Comparison of ENCODE assay signal across 8 cellular contexts in the genomic region with DNA sequence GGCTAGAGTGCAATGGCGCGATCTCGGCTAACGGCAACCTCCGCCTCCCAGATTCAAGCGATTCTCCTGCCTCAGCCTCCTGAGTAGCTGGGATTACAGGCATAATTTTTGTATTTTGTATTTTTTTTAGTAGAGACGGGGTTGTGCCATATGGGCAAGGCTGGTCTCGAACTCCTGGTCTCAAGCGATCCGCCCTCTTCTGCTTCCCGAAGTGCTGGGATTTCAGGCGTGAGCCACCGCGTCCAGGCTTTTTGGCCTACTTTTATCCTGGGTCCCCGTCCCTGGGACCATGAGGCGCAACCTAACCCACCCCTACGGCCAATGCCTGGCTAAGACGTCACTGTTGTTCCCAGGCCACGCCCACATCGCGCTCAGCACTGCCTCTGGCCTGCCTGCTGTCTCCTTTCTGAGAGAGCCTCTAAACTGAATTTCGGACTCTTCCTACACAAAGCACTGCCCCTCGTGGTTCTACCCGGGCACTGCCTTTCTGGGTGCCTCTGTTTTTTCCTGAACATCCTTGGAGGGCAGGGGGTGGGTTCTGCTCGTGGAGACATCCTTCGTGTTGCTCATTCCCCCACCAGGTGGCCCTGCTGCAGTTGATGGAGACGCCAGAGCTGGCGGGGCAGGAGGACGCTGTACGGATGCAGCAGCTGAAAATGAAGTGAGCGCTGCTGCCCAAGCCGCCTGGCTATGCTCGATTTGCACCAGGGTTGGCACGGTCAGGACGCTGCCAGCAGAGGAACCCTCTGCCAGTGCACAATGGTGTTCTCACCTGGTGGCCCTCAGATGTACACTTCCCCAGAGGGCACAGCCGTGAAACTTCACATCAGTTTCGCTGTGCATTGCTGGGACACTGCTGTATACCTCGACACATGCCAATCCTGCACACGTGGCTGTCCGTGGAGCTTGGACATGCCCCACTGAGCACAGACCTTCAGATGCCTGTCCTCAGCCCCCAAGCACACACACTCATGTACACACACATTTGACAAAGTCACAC. TPM values are rescaled to one million over a fixed set of nuclear protein-coding genes. Genes with fewer than 3 reads are reported as not detected.
DNase-seq lines count a peak whose midpoint lies in the region; ATAC-seq and TF ChIP-seq lines count a peak whose summit lies in the region.

No MANE protein-coding gene starts in this region.

- peaks cover 47% of the 10 kb centered on the region for H3K4me1 Mint-ChIP-seq in activated naive CD4-positive, alpha-beta T cell treated with anti-CD3 and anti-CD28 coated beads, Interleukin-2, amount 10 ng/mL, durations not matched to agents 7 days and 5 days
- peaks cover 19% of the 10 kb centered on the region for H3K4me1 Mint-ChIP-seq in chondrocyte (ENCODE audit: low read depth)

- H3K27ac Mint-ChIP-seq in activated naive CD4-positive, alpha-beta T cell treated with anti-CD3 and anti-CD28 coated beads, Interleukin-2, amount 10 ng/mL, durations not matched to agents 7 days and 5 days, result peak overlapping the region; percentile 82
- peak overlapping the region in 1 of 2 donors; percentile 87 for H3K27ac Mint-ChIP-seq in activated naive CD4-positive, alpha-beta T cell treated with anti-CD3 and anti-CD28 coated beads, Interleukin-2, amount 50 U/mL, for 72 hours
- H3K27ac Mint-ChIP-seq in chondrocyte (ENCODE audit: unreplicated experiment), result peak overlapping the region; percentile 90

- no peaks in the 10 kb centered on the region for H3K9me3 Mint-ChIP-seq in activated naive CD4-positive, alpha-beta T cell treated with anti-CD3 and anti-CD28 coated beads, Interleukin-2, amount 10 ng/mL, durations not matched to agents 7 days and 5 days
- no peaks in the 10 kb centered on the region for H3K9me3 Mint-ChIP-seq in activated naive CD4-positive, alpha-beta T cell treated with anti-CD3 and anti-CD28 coated beads, Interleukin-2, amount 50 U/mL, for 72 hours
- no peaks in the 10 kb centered on the region for H3K9me3 Mint-ChIP-seq in chondrocyte (ENCODE audit: low read depth)

- no peak for DNase-seq in activated naive CD4-positive, alpha-beta T cell treated with anti-CD3 and anti-CD28 coated beads, Interleukin-2, amount 10 ng/mL, durations not matched to agents 7 days and 5 days
- no peak for DNase-seq in activated naive CD4-positive, alpha-beta T cell treated with anti-CD3 and anti-CD28 coated beads, Interleukin-2, amount 50 U/mL, for 72 hours (ENCODE audit: low spot score in 2 of 2)
- DNase-seq in NCI-H82 treated with DMSO at 0.1 percent for 48 hours (lab: John Stamatoyannopoulos, UW; ENCODE audit: unreplicated experiment), result peak; percentile 97
- DNase-seq in chondrocyte (ENCODE audit: low spot score), result no peak
- DNase-seq in midbrain (lab: John Stamatoyannopoulos, UW), result peak; percentile 68
- DNase-seq in NCI-H2081 treated with DMSO at 0.1 percent for 48 hours (lab: John Stamatoyannopoulos, UW), result no peak

- peaks cover 15% of the 10 kb centered on the region for H3K36me3 Mint-ChIP-seq in activated naive CD4-positive, alpha-beta T cell treated with anti-CD3 and anti-CD28 coated beads, Interleukin-2, amount 10 ng/mL, durations not matched to agents 7 days and 5 days
- peaks cover 0 to 8% of the 10 kb centered on the region in 2 donors for H3K36me3 Mint-ChIP-seq in activated naive CD4-positive, alpha-beta T cell treated with anti-CD3 and anti-CD28 coated beads, Interleukin-2, amount 50 U/mL, for 72 hours
- H3K36me3 Mint-ChIP-seq in chondrocyte (ENCODE audit: low read depth), result no peaks in the 10 kb centered on the region

- CTCF ChIA-PET in activated naive CD4-positive, alpha-beta T cell treated with anti-CD3 and anti-CD28 coated beads, Interleukin-2, amount 10 ng/mL, durations not matched to agents 7 days and 5 days (lab: Charles Lee), result interaction anchor here (0.6 to 2.2 kb wide), 2 partner anchors 84 to 120 kb away, joined by 3 to 7 read pairs; no protein-coding TSS in a partner anchor

- peak; percentile 76 for TF ChIP-seq CTCF in chondrocyte (IDR thresholded peaks at IDR 0.05)

- no peak for ATAC-seq in activated naive CD4-positive, alpha-beta T cell treated with anti-CD3 and anti-CD28 coated beads, Interleukin-2, amount 50 U/mL, for 72 hours
- no peak for ATAC-seq in HG02759 (IDR thresholded peaks at IDR 0.05; ENCODE audit: unreplicated experiment)
- ATAC-seq in GM18870 (IDR thresholded peaks at IDR 0.05; ENCODE audit: unreplicated experiment), result no peak

- H3K27me3 Mint-ChIP-seq in activated naive CD4-positive, alpha-beta T cell treated with anti-CD3 and anti-CD28 coated beads, Interleukin-2, amount 10 ng/mL, durations not matched to agents 7 days and 5 days, result peaks cover 20% of the 10 kb centered on the region
- no peaks in the 10 kb centered on the region for H3K27me3 Mint-ChIP-seq in chondrocyte (ENCODE audit: low read depth)

- peak overlapping the region; percentile 77 for H3K4me3 Mint-ChIP-seq in activated naive CD4-positive, alpha-beta T cell treated with anti-CD3 and anti-CD28 coated beads, Interleukin-2, amount 10 ng/mL, durations not matched to agents 7 days and 5 days
- peak overlapping the region; percentile 80 for H3K4me3 Mint-ChIP-seq in chondrocyte (ENCODE audit: unreplicated experiment)

RNA-seq across cellular contexts. Expression of a gene that starts 2.0 kb away (rescaled TPM):
- 10 to 100 TPM; 25.2 to 64.0 TPM for total RNA-seq in activated naive CD4-positive, alpha-beta T cell treated with anti-CD3 and anti-CD28 coated beads, Interleukin-2, amount 50 U/mL, for 72 hours
- total RNA-seq in chondrocyte, result 46.9 to 89.0 TPM (median 54.1 TPM) in 3 replicates

RNA-seq across cellular contexts. Expression of a gene that starts 16.0 kb away (rescaled TPM):
- not detected for total RNA-seq in activated naive CD4-positive, alpha-beta T cell treated with anti-CD3 and anti-CD28 coated beads, Interleukin-2, amount 50 U/mL, for 72 hours
- total RNA-seq in chondrocyte, result 13.2 to 21.9 TPM (median 15.3 TPM) in 3 replicates

RNA-seq across cellular contexts. Expression of a gene that starts 18.9 kb away (rescaled TPM):
- total RNA-seq in activated naive CD4-positive, alpha-beta T cell treated with anti-CD3 and anti-CD28 coated beads, Interleukin-2, amount 50 U/mL, for 72 hours, result 1,000 to 10,000 TPM; 1,677 to 1,782 TPM
- 712 to 830 TPM (median 749 TPM) in 3 replicates for total RNA-seq in chondrocyte

RNA-seq across cellular contexts. Expression of a gene that starts 22.1 kb away (rescaled TPM):
- total RNA-seq in activated naive CD4-positive, alpha-beta T cell treated with anti-CD3 and anti-CD28 coated beads, Interleukin-2, amount 50 U/mL, for 72 hours, result under 1 TPM in 1 of 2 donors, not detected in 1; 0.64 TPM
- 4.4 to 4.8 TPM (median 4.4 TPM) in 3 replicates for total RNA-seq in chondrocyte

RNA-seq across cellular contexts. Expression of a gene that starts 32.9 kb away (rescaled TPM):
- 100 to 1,000 TPM in 1 of 2 donors, 10 to 100 TPM in 1; 75.8 to 122 TPM for total RNA-seq in activated naive CD4-positive, alpha-beta T cell treated with anti-CD3 and anti-CD28 coated beads, Interleukin-2, amount 50 U/mL, for 72 hours
- 63.4 to 69.8 TPM (median 65.4 TPM) in 3 replicates for total RNA-seq in chondrocyte

Comparison
In these comparisons a context has a peak if more than half of its experiments do, and no peak if none do; other contexts are left out.
1. DNase-seq: peak in NCI-H82 treated with DMSO at 0.1 percent for 48 hours (single experiment) and midbrain (single experiment); none in activated naive CD4-positive, alpha-beta T cell treated with anti-CD3 and anti-CD28 coated beads, Interleukin-2, amount 10 ng/mL, durations not matched to agents 7 days and 5 days (single experiment), activated naive CD4-positive, alpha-beta T cell treated with anti-CD3 and anti-CD28 coated beads, Interleukin-2, amount 50 U/mL, for 72 hours (0 of 2), chondrocyte (single experiment) and NCI-H2081 treated with DMSO at 0.1 percent for 48 hours (single experiment).
2. RNA of a gene that starts 16.0 kb away (total RNA-seq): 13.2 to 21.9 TPM in chondrocyte; not detected in activated naive CD4-positive, alpha-beta T cell treated with anti-CD3 and anti-CD28 coated beads, Interleukin-2, amount 50 U/mL, for 72 hours; every median in the first group is over 10 times any median in the second.